ENCODE assay signal across 13 cellular contexts in genomic region chr2:160425394-160425793, GRCh38.
DNase-seq lines count a peak whose midpoint lies in the region; ATAC-seq and TF ChIP-seq lines count a peak whose summit lies in the region.
"Had no signal": no experiment of that assay in that cellular context is flagged by ENCODE, and none has a peak within 500 bp of the region (broad histone marks: within the 10 kb centered on the region; RNA-seq: fewer than 3 reads in every experiment).

No MANE protein-coding gene starts in this region.

- no peaks in the 10 kb centered on the region for H3K27me3 Mint-ChIP-seq in CD8-positive, alpha-beta T cell (ENCODE audit: low read depth)
- H3K27me3 Mint-ChIP-seq in activated T-helper 1 cell treated with anti-CD3 and anti-CD28 coated beads, Interleukin-12 subunit alpha, Interleukin-12 subunit beta, Interleukin-2, Interleukin-4 antibody, amounts not matched to agents 30 ng/mL and 10 ng/mL and 1 ng/mL, durations not matched to agents 14 hours and 24 hours and 36 hours (ENCODE audit: insufficient read depth) = no peaks in the 10 kb centered on the region

- H3K4me1 Mint-ChIP-seq in CD8-positive, alpha-beta T cell (ENCODE audit: low read depth) = peaks cover 73% of the 10 kb centered on the region
- H3K4me1 Mint-ChIP-seq in activated T-helper 1 cell treated with anti-CD3 and anti-CD28 coated beads, Interleukin-12 subunit alpha, Interleukin-12 subunit beta, Interleukin-2, Interleukin-4 antibody, amounts not matched to agents 30 ng/mL and 10 ng/mL and 1 ng/mL, durations not matched to agents 14 hours and 24 hours and 36 hours (ENCODE audit: low read depth) = peaks cover 59% of the 10 kb centered on the region

- H3K9me3 ChIP-seq in CD8-positive, alpha-beta T cell (ENCODE audit: low read length) = no peaks in the 10 kb centered on the region
- H3K9me3 ChIP-seq in Loucy (ENCODE audit: insufficient read depth, low read depth, low read length) (no peaks in the 10 kb centered on the region), parathyroid adenoma (ENCODE audit: control insufficient read depth, low read length) (no peaks in the 10 kb centered on the region)

- ATAC-seq in CD8-positive, alpha-beta T cell = no peak
- no peak for ATAC-seq in HG03457 (IDR thresholded peaks at IDR 0.05; ENCODE audit: unreplicated experiment)
- ATAC-seq: esophagus mucosa; stimulated activated naive B cell treated with anti-CD40 and anti-IgM and Interleukin-4, amounts not matched to agents 10 μg/mL and 1 μg/mL and 100 μg/mL, for 72 hours; WTC11 had no signal

- H3K36me3 ChIP-seq in CD8-positive, alpha-beta T cell (ENCODE audit: insufficient read depth, low read length) = no peaks in the 10 kb centered on the region
- H3K36me3 ChIP-seq in Loucy (ENCODE audit: insufficient read depth, low read length) (no peaks in the 10 kb centered on the region), parathyroid adenoma (ENCODE audit: control insufficient read depth, insufficient read depth, low read length) (no peaks in the 10 kb centered on the region)

- peak overlapping the region; percentile 11 for H3K27ac Mint-ChIP-seq in CD8-positive, alpha-beta T cell
- H3K27ac Mint-ChIP-seq in activated T-helper 1 cell treated with anti-CD3 and anti-CD28 coated beads, Interleukin-12 subunit alpha, Interleukin-12 subunit beta, Interleukin-2, Interleukin-4 antibody, amounts not matched to agents 30 ng/mL and 10 ng/mL and 1 ng/mL, durations not matched to agents 14 hours and 24 hours and 36 hours = no peak overlapping the region
- H3K27ac Mint-ChIP-seq: stimulated activated naive B cell treated with anti-CD40 and anti-IgM and Interleukin-4, amounts not matched to agents 10 μg/mL and 1 μg/mL and 100 μg/mL, for 72 hours had no signal

- H3K4me3 Mint-ChIP-seq in CD8-positive, alpha-beta T cell = no peak overlapping the region
- no peak overlapping the region for H3K4me3 Mint-ChIP-seq in activated T-helper 1 cell treated with anti-CD3 and anti-CD28 coated beads, Interleukin-12 subunit alpha, Interleukin-12 subunit beta, Interleukin-2, Interleukin-4 antibody, amounts not matched to agents 30 ng/mL and 10 ng/mL and 1 ng/mL, durations not matched to agents 14 hours and 24 hours and 36 hours
- H3K4me3 Mint-ChIP-seq: stimulated activated naive B cell treated with anti-CD40 and anti-IgM and Interleukin-4, amounts not matched to agents 10 μg/mL and 1 μg/mL and 100 μg/mL, for 72 hours; WTC11 had no signal

- no peak for DNase-seq in CD8-positive, alpha-beta T cell
- peak; percentile 61 for DNase-seq in fibroblast of the aortic adventitia (ENCODE audit: low read depth)
- no peak for DNase-seq in activated T-helper 1 cell treated with anti-CD3 and anti-CD28 coated beads, Interleukin-12 subunit alpha, Interleukin-12 subunit beta, Interleukin-2, Interleukin-4 antibody, amounts not matched to agents 30 ng/mL and 10 ng/mL and 1 ng/mL, durations not matched to agents 14 hours and 24 hours and 36 hours (ENCODE audit: low spot score)
- DNase-seq in SHP77 (lab: John Stamatoyannopoulos, UW) = no peak
- DNase-seq in UCSD-AML1 (lab: John Stamatoyannopoulos, UW; ENCODE audit: unreplicated experiment) = no peak
- DNase-seq: NCI-H226; RPMI8226; stimulated activated naive B cell treated with anti-CD40 and anti-IgM and Interleukin-4, amounts not matched to agents 10 μg/mL and 1 μg/mL and 100 μg/mL, for 72 hours had no signal

- TF ChIP-seq CTCF in CD8-positive, alpha-beta T cell (IDR thresholded peaks at IDR 0.05) = no peak
- TF ChIP-seq CTCF in Loucy (conservative IDR thresholded peaks at IDR 0.05; ENCODE audit: low read length) = no peak
- no peak for TF ChIP-seq CTCF in fibroblast of the aortic adventitia (IDR thresholded peaks at IDR 0.05; ENCODE audit: insufficient read depth, low read length)
- TF ChIP-seq CTCF in parathyroid adenoma (IDR thresholded peaks at IDR 0.05) = no peak

- no peaks in the 10 kb centered on the region for H3K27me3 ChIP-seq in CD8-positive, alpha-beta T cell (ENCODE audit: insufficient read depth, low read length)
- H3K27me3 ChIP-seq in Loucy (ENCODE audit: insufficient read depth, low read length, poor library complexity, severe bottlenecking) = no peaks in the 10 kb centered on the region
- no peaks in the 10 kb centered on the region for H3K27me3 ChIP-seq in parathyroid adenoma (ENCODE audit: control insufficient read depth, insufficient read depth, low read length)

- no peak overlapping the region for H3K27ac ChIP-seq in CD8-positive, alpha-beta T cell (ENCODE audit: low read depth, low read length)
- peak overlapping the region; percentile 25 for H3K27ac ChIP-seq in parathyroid adenoma

- H4K20me1 ChIP-seq in Loucy (ENCODE audit: insufficient read depth, low read length, poor library complexity, severe bottlenecking) = no peaks in the 10 kb centered on the region

- POLR2A ChIA-PET in CD8-positive, alpha-beta T cell (lab: Charles Lee) = interaction anchor here (1.0 kb wide), 1 partner anchor 21 kb away, joined by 3 read pairs; no protein-coding TSS in a partner anchor

- CTCF ChIA-PET in CD8-positive, alpha-beta T cell (lab: Charles Lee) = interaction anchor here (0.8 to 1.2 kb wide), 2 partner anchors 10 to 14 kb away, joined by 3 to 4 read pairs; no protein-coding TSS in a partner anchor

- peak overlapping the region; percentile 49 for H3K9ac ChIP-seq in Loucy (ENCODE audit: low read depth, low read length, poor library complexity, severe bottlenecking)
- no peak overlapping the region for H3K9ac ChIP-seq in parathyroid adenoma

- peaks cover 13% of the 10 kb centered on the region for H3F3A ChIP-seq in Loucy (ENCODE audit: low read depth)

- H3K36me3 Mint-ChIP-seq in CD8-positive, alpha-beta T cell = no peaks in the 10 kb centered on the region
- H3K36me3 Mint-ChIP-seq in activated T-helper 1 cell treated with anti-CD3 and anti-CD28 coated beads, Interleukin-12 subunit alpha, Interleukin-12 subunit beta, Interleukin-2, Interleukin-4 antibody, amounts not matched to agents 30 ng/mL and 10 ng/mL and 1 ng/mL, durations not matched to agents 14 hours and 24 hours and 36 hours (ENCODE audit: low read depth) = peaks cover 24% of the 10 kb centered on the region
- H3K36me3 Mint-ChIP-seq: stimulated activated naive B cell treated with anti-CD40 and anti-IgM and Interleukin-4, amounts not matched to agents 10 μg/mL and 1 μg/mL and 100 μg/mL, for 72 hours had no signal

- H3K79me2 ChIP-seq in Loucy (ENCODE audit: insufficient read depth, low read length) (peaks cover 25% of the 10 kb centered on the region), parathyroid adenoma (peaks cover 47% of the 10 kb centered on the region)

- H3K4me2 ChIP-seq in Loucy (ENCODE audit: low read depth, low read length, poor library complexity, severe bottlenecking) (peak overlapping the region; percentile 55), parathyroid adenoma (ENCODE audit: low read length) (no peak overlapping the region)

- peak overlapping the region; percentile 17; the same call in 1 of the 2 replicates for H2AFZ ChIP-seq in Loucy (ENCODE audit: low read length)
- no peak overlapping the region for H2AFZ ChIP-seq in parathyroid adenoma

- H3K9me2 ChIP-seq in Loucy (replicated peaks; ENCODE audit: low read depth, low read length) = no peaks in the 10 kb centered on the region

- intact Hi-C loops in CD8-positive, alpha-beta T cell (cut with DNase I, micrococcal nuclease) = loop anchor here in 1 of 2 experiments (1.0 to 10.0 kb wide), 4 partner anchors 9 to 739 kb away; partner anchors contain the start of gene TANK
- intact Hi-C loops in activated T-helper 1 cell treated with anti-CD3 and anti-CD28 coated beads, Interleukin-12 subunit alpha, Interleukin-12 subunit beta, Interleukin-2, Interleukin-4 antibody, amounts not matched to agents 30 ng/mL and 10 ng/mL and 1 ng/mL, durations not matched to agents 14 hours and 24 hours and 36 hours (cut with micrococcal nuclease) = loop anchor here (5.0 kb wide), 2 partner anchors 33 to 242 kb away; no protein-coding TSS in a partner anchor

- H3K4me1 ChIP-seq in CD8-positive, alpha-beta T cell (ENCODE audit: insufficient read depth, low read length) = peaks cover 49% of the 10 kb centered on the region
- peaks cover 71% of the 10 kb centered on the region for H3K4me1 ChIP-seq in Loucy (ENCODE audit: insufficient read depth, low read length, poor library complexity, severe bottlenecking)
- H3K4me1 ChIP-seq in parathyroid adenoma = peaks cover 18% of the 10 kb centered on the region

- peaks cover 4% of the 10 kb centered on the region for H3K9me3 Mint-ChIP-seq in CD8-positive, alpha-beta T cell
- H3K9me3 Mint-ChIP-seq in activated T-helper 1 cell treated with anti-CD3 and anti-CD28 coated beads, Interleukin-12 subunit alpha, Interleukin-12 subunit beta, Interleukin-2, Interleukin-4 antibody, amounts not matched to agents 30 ng/mL and 10 ng/mL and 1 ng/mL, durations not matched to agents 14 hours and 24 hours and 36 hours = peaks cover 9% of the 10 kb centered on the region
- H3K9me3 Mint-ChIP-seq: stimulated activated naive B cell treated with anti-CD40 and anti-IgM and Interleukin-4, amounts not matched to agents 10 μg/mL and 1 μg/mL and 100 μg/mL, for 72 hours had no signal

- H3K4me3 ChIP-seq in CD8-positive, alpha-beta T cell (ENCODE audit: low read depth, low read length) = no peak overlapping the region
- peak overlapping the region; percentile 1 for H3K4me3 ChIP-seq in Loucy (ENCODE audit: low read length, poor library complexity, severe bottlenecking)
- H3K4me3 ChIP-seq in fibroblast of the aortic adventitia (ENCODE audit: low read depth, low read length) = no peak overlapping the region
- H3K4me3 ChIP-seq in parathyroid adenoma (ENCODE audit: low read depth, low read length) = no peak overlapping the region
